Comparison of ENCODE assay signal across 21 cellular contexts in the genomic region with DNA sequence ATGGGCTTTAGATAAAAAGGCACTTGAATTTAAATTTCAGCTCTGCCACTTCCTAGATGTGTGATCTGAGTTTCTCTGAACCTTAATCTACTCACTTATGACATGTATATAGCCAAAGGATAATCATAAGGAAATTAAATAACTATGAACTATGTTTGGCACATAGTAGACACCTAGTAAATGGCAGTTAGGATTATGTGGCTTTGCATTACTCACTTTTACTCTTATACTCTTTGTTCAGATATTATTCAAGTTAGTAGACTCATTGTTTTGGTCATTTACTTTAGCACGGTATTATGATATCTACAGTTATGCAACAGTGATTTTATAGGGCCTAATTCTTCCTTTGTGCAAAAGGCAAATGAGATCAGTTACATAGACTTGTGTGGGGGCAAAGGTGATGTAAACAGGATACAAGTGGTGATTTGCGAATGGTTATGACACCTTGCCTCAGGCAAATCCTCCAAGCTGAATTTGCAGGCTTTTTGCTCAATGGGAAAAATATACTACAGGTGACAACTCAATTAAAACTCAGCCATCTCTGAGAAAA.
"Had no signal": no experiment of that assay in that cellular context is flagged by ENCODE, and none has a peak within 500 bp of the region (broad histone marks: within the 10 kb centered on the region; RNA-seq: fewer than 3 reads in every experiment).

No MANE protein-coding gene starts in this region.

- H3K27ac Mint-ChIP-seq: activated CD4-positive, alpha-beta memory T cell treated with anti-CD3 and anti-CD28 coated beads, Interleukin-2, amount 10 ng/mL, durations not matched to agents 7 days and 5 days; activated naive CD8-positive, alpha-beta T cell; activated T-cell treated with anti-CD3 and anti-CD28 coated beads, Interleukin-2, amount 50 U/mL, for 72 hours; nephron progenitor cell; WTC11 had no signal

- H3K4me1 ChIP-seq: body of pancreas, foreskin keratinocyte, sigmoid colon, stomach had no signal

- H3K27ac ChIP-seq: body of pancreas, foreskin keratinocyte, sigmoid colon, stomach, thoracic aorta had no signal

- H3K36me3 Mint-ChIP-seq: activated naive CD8-positive, alpha-beta T cell had no signal

- H3K27me3 Mint-ChIP-seq: activated CD4-positive, alpha-beta memory T cell treated with anti-CD3 and anti-CD28 coated beads, Interleukin-2, amount 10 ng/mL, durations not matched to agents 7 days and 5 days; activated naive CD8-positive, alpha-beta T cell had no signal

- H3K27me3 ChIP-seq: body of pancreas, foreskin keratinocyte, sigmoid colon, stomach had no signal

- H3K4me3 Mint-ChIP-seq: activated CD4-positive, alpha-beta memory T cell treated with anti-CD3 and anti-CD28 coated beads, Interleukin-2, amount 10 ng/mL, durations not matched to agents 7 days and 5 days; activated naive CD8-positive, alpha-beta T cell; activated T-cell treated with anti-CD3 and anti-CD28 coated beads, Interleukin-2, amount 50 U/mL, for 72 hours; nephron progenitor cell; WTC11 had no signal

- H3K4me1 Mint-ChIP-seq: activated CD4-positive, alpha-beta memory T cell treated with anti-CD3 and anti-CD28 coated beads, Interleukin-2, amount 10 ng/mL, durations not matched to agents 7 days and 5 days; WTC11 had no signal

- H3K36me3 ChIP-seq: sigmoid colon, stomach, thoracic aorta had no signal

- H3K4me3 ChIP-seq: body of pancreas, sigmoid colon, stomach, thoracic aorta had no signal

- ATAC-seq: activated T-cell treated with anti-CD3 and anti-CD28 coated beads, Interleukin-2, amount 50 U/mL, for 72 hours; body of pancreas; foreskin keratinocyte; WTC11 had no signal

- DNase-seq: activated CD4-positive, alpha-beta memory T cell treated with anti-CD3 and anti-CD28 coated beads, Interleukin-2, amount 10 ng/mL, durations not matched to agents 7 days and 5 days; activated CD4-positive, alpha-beta T cell treated with anti-CD3 and anti-CD28 coated beads for 4 hours; activated gamma-delta T cell treated with Interleukin-2 at 50 U/mL for 16 hours; activated T-cell treated with anti-CD3 and anti-CD28 coated beads, Interleukin-2, amount 50 U/mL, for 72 hours; amniotic stem cell; body of pancreas; central memory CD4-positive, alpha-beta T cell; cortex of kidney; effector CD4-positive, alpha-beta T cell; foreskin keratinocyte; glutamatergic neuron; hypothalamus; kidney; nephron progenitor cell; sigmoid colon; stimulated activated CD4-positive, alpha-beta T cell treated with anti-CD3 and anti-CD28 coated beads, Interleukin-12 subunit alpha, Interleukin-12 subunit beta, amount 100 ng/mL, for 4 hours; stimulated activated CD4-positive, alpha-beta T cell treated with anti-CD3 and anti-CD28 coated beads, Interleukin-2, amount 100 ng/mL, for 24 hours; stomach had no signal

- H3K9me3 ChIP-seq: body of pancreas, sigmoid colon, stomach, thoracic aorta had no signal
